In genomic region chr12:54006700-54007220, GRCh38 we compare ENCODE assay signal across 10 cellular contexts. TPM values are rescaled to one million over a fixed set of nuclear protein-coding genes. Genes with fewer than 3 reads are reported as not detected.
A peak's percentile ranks its signal among the peaks of the same experiment; 100 is the strongest.
DNase-seq lines count a peak whose midpoint lies in the region; ATAC-seq, FAIRE-seq and TF ChIP-seq lines count a peak whose summit lies in the region.
"Had no signal": no experiment of that assay in that cellular context is flagged by ENCODE, and none has a peak within 500 bp of the region (broad histone marks: within the 10 kb centered on the region; RNA-seq: fewer than 3 reads in every experiment).

No MANE protein-coding gene starts in this region.

- H3K4me3 ChIP-seq in Peyer's patch: peak overlapping the region; percentile 13 to 52 (median 46)
- H3K4me3 ChIP-seq in kidney (ENCODE audit: low read length in 2 of 2): peak overlapping the region; percentile 60 to 67

- H3K36me3 ChIP-seq in Peyer's patch (no peaks in the 10 kb centered on the region), kidney (ENCODE audit: control insufficient read depth in 1 of 2, insufficient read depth in 2 of 2, low read length in 2 of 2) (no peaks in the 10 kb centered on the region)

- H3K27me3 Mint-ChIP-seq in activated T-cell treated with anti-CD3 and anti-CD28 coated beads, Interleukin-2, amount 50 U/mL, for 4 hours (ENCODE audit: low read depth): peaks cover 92% of the 10 kb centered on the region
- H3K27me3 Mint-ChIP-seq in stimulated activated naive CD8-positive, alpha-beta T cell treated with anti-CD3 and anti-CD28 coated beads, Interleukin-15, amount 100 ng/mL, for 72 hours: peaks cover 100% of the 10 kb centered on the region

- ATAC-seq in activated T-cell treated with anti-CD3 and anti-CD28 coated beads, Interleukin-2, amount 50 U/mL, for 4 hours: no peak
- no peak for ATAC-seq in stimulated activated naive CD8-positive, alpha-beta T cell treated with anti-CD3 and anti-CD28 coated beads, Interleukin-15, amount 100 ng/mL, for 72 hours
- ATAC-seq in HG03439 (IDR thresholded peaks at IDR 0.05; ENCODE audit: unreplicated experiment): no peak
- ATAC-seq in GM18868 (IDR thresholded peaks at IDR 0.05; ENCODE audit: unreplicated experiment): no peak

- no peak for TF ChIP-seq POLR2A in Peyer's patch (IDR thresholded peaks at IDR 0.05)

- DNase-seq in activated T-cell treated with anti-CD3 and anti-CD28 coated beads, Interleukin-2, amount 50 U/mL, for 4 hours: no peak
- DNase-seq in activated T-cell treated with anti-CD3 and anti-CD28 coated beads, Interleukin-2, amount 50 U/mL, for 48 hours: no peak
- DNase-seq in Peyer's patch: no peak
- DNase-seq in kidney: peak; percentile 89
- DNase-seq in stimulated activated naive CD8-positive, alpha-beta T cell treated with anti-CD3 and anti-CD28 coated beads, Interleukin-15, amount 100 ng/mL, for 72 hours: no peak
- no peak for DNase-seq in HuH-7 (ENCODE audit: low spot score)
- DNase-seq: cortex of kidney had no signal

- peak overlapping the region; percentile 82 for H3K4me3 Mint-ChIP-seq in activated T-cell treated with anti-CD3 and anti-CD28 coated beads, Interleukin-2, amount 50 U/mL, for 4 hours
- H3K4me3 Mint-ChIP-seq in stimulated activated naive CD8-positive, alpha-beta T cell treated with anti-CD3 and anti-CD28 coated beads, Interleukin-15, amount 100 ng/mL, for 72 hours: peak overlapping the region; percentile 86 to 87

- TF ChIP-seq CTCF in Peyer's patch (IDR thresholded peaks at IDR 0.05) (no peak), kidney (IDR thresholded peaks at IDR 0.05; ENCODE audit: borderline replicate concordance, extremely low read depth, insufficient read depth) (no peak)

- H3K9me3 ChIP-seq in Peyer's patch (no peaks in the 10 kb centered on the region), kidney (ENCODE audit: control insufficient read depth in 1 of 2, low read length in 2 of 2) (no peaks in the 10 kb centered on the region)

- H3K9ac ChIP-seq in kidney (ENCODE audit: low read length in 2 of 2): peak overlapping the region in 1 of 2 donors; percentile 72

- H3K4me1 ChIP-seq in Peyer's patch (peaks cover 0 to 25% (median 6%) of the 10 kb centered on the region in 4 donors), kidney (ENCODE audit: control insufficient read depth in 1 of 2, insufficient read depth in 1 of 2, low read depth in 1 of 2, low read length in 2 of 2) (peaks cover 11 to 23% of the 10 kb centered on the region in 2 donors)

- FAIRE-seq in kidney (lab: Jason Lieb, UNC): no peak
- FAIRE-seq: H54 had no signal

- peaks cover 0 to 40% of the 10 kb centered on the region in 2 donors for H3K27me3 ChIP-seq in Peyer's patch

- peaks cover 26% of the 10 kb centered on the region for H3K4me1 Mint-ChIP-seq in activated T-cell treated with anti-CD3 and anti-CD28 coated beads, Interleukin-2, amount 50 U/mL, for 4 hours (ENCODE audit: low read depth)
- peaks cover 49% of the 10 kb centered on the region for H3K4me1 Mint-ChIP-seq in stimulated activated naive CD8-positive, alpha-beta T cell treated with anti-CD3 and anti-CD28 coated beads, Interleukin-15, amount 100 ng/mL, for 72 hours

- H3K36me3 Mint-ChIP-seq in activated T-cell treated with anti-CD3 and anti-CD28 coated beads, Interleukin-2, amount 50 U/mL, for 4 hours (ENCODE audit: insufficient read depth): no peaks in the 10 kb centered on the region

- intact Hi-C loops in kidney (cut with DNase I): no loop called here

- no peaks in the 10 kb centered on the region for H3K9me3 Mint-ChIP-seq in activated T-cell treated with anti-CD3 and anti-CD28 coated beads, Interleukin-2, amount 50 U/mL, for 4 hours
- no peaks in the 10 kb centered on the region for H3K9me3 Mint-ChIP-seq in stimulated activated naive CD8-positive, alpha-beta T cell treated with anti-CD3 and anti-CD28 coated beads, Interleukin-15, amount 100 ng/mL, for 72 hours

- H3K27ac ChIP-seq in Peyer's patch (peak overlapping the region in 3 of 4 donors; percentile 63 to 83 (median 71)), kidney (ENCODE audit: low read depth in 2 of 2, low read length in 2 of 2) (peak overlapping the region in 1 of 2 donors; percentile 55)

- H3K27ac Mint-ChIP-seq in stimulated activated naive CD8-positive, alpha-beta T cell treated with anti-CD3 and anti-CD28 coated beads, Interleukin-15, amount 100 ng/mL, for 72 hours: no peak overlapping the region

RNA-seq across cellular contexts. Expression of gene HOXC8, which starts 2.0 kb away (rescaled TPM):
- not detected for total RNA-seq in activated T-cell treated with anti-CD3 and anti-CD28 coated beads, Interleukin-2, amount 50 U/mL, for 4 hours
- total RNA-seq in Peyer's patch: 1 to 10 TPM in 3 of 4 donors, under 1 TPM in 1; 0.35 to 1.7 (median 1.1) TPM
- 9.0 TPM for total RNA-seq in kidney
- polyA plus RNA-seq in kidney (ENCODE audit: insufficient read depth, low read depth, low replicate concordance): 2.1 TPM

RNA-seq across cellular contexts. Expression of gene HOXC9, which starts 6.8 kb away (rescaled TPM):
- not detected for total RNA-seq in activated T-cell treated with anti-CD3 and anti-CD28 coated beads, Interleukin-2, amount 50 U/mL, for 4 hours
- total RNA-seq in Peyer's patch: 10 to 100 TPM in 1 of 4 donors, 1 to 10 TPM in 2, not detected in 1; 1.7 to 13.2 (median 1.9) TPM
- 16.5 TPM for total RNA-seq in kidney
- 11.7 TPM for polyA plus RNA-seq in kidney (ENCODE audit: insufficient read depth, low read depth, low replicate concordance)

RNA-seq across cellular contexts. Expression of gene HOXC6, which starts 21.5 kb away (rescaled TPM):
- total RNA-seq in activated T-cell treated with anti-CD3 and anti-CD28 coated beads, Interleukin-2, amount 50 U/mL, for 4 hours: not detected
- 1 to 10 TPM in 2 of 4 donors, under 1 TPM in 2; 0.70 to 1.7 (median 1.3) TPM for total RNA-seq in Peyer's patch
- total RNA-seq in kidney: 22.0 TPM
- polyA plus RNA-seq in kidney (ENCODE audit: insufficient read depth, low read depth, low replicate concordance): 11.4 TPM

RNA-seq across cellular contexts. Expression of gene HOXC10, which starts 21.8 kb away (rescaled TPM):
- total RNA-seq in activated T-cell treated with anti-CD3 and anti-CD28 coated beads, Interleukin-2, amount 50 U/mL, for 4 hours: not detected
- total RNA-seq in Peyer's patch: 1 to 10 TPM in 1 of 4 donors, not detected in 3; 1.0 TPM
- total RNA-seq in kidney: 50.7 TPM
- 49.7 TPM for polyA plus RNA-seq in kidney (ENCODE audit: insufficient read depth, low read depth, low replicate concordance)

RNA-seq across cellular contexts. Expression of gene HOXC5, which starts 26.1 kb away (rescaled TPM):
- total RNA-seq in activated T-cell treated with anti-CD3 and anti-CD28 coated beads, Interleukin-2, amount 50 U/mL, for 4 hours: not detected
- total RNA-seq in Peyer's patch (not detected), kidney (4.8 TPM)
- 0.24 TPM for polyA plus RNA-seq in kidney (ENCODE audit: insufficient read depth, low read depth, low replicate concordance)
